ENCODE assay signal across 8 cellular contexts in genomic region chr1:36160388-36160948, GRCh38. TPM values are rescaled to one million over a fixed set of nuclear protein-coding genes. Genes with fewer than 3 reads are reported as not detected.
A peak's percentile ranks its signal among the peaks of the same experiment; 100 is the strongest.
DNase-seq lines count a peak whose midpoint lies in the region; ATAC-seq, FAIRE-seq and TF ChIP-seq lines count a peak whose summit lies in the region.

No MANE protein-coding gene starts in this region.

- no peak for FAIRE-seq in bronchial epithelial cell (lab: Jason Lieb, UNC)

- no peaks in the 10 kb centered on the region for H3K27me3 ChIP-seq in bronchial epithelial cell (ENCODE audit: control insufficient read depth, insufficient read depth, low read length)
- no peaks in the 10 kb centered on the region for H3K27me3 ChIP-seq in muscle layer of duodenum (ENCODE audit: low read depth, low read length)
- H3K27me3 ChIP-seq in BE2C, result no peaks in the 10 kb centered on the region

- H3K9me3 ChIP-seq in muscle layer of duodenum (ENCODE audit: control insufficient read depth in 1 of 2, low read length in 2 of 2) (no peaks in the 10 kb centered on the region), BE2C (no peaks in the 10 kb centered on the region)

- ATAC-seq in HG02678 (IDR thresholded peaks at IDR 0.05; ENCODE audit: unreplicated experiment), result no peak
- ATAC-seq in HG03520 (IDR thresholded peaks at IDR 0.05; ENCODE audit: unreplicated experiment), result no peak

- no peak for TF ChIP-seq CTCF in bronchial epithelial cell (IDR thresholded peaks at IDR 0.05; ENCODE audit: insufficient read depth, low read length, severe bottlenecking)
- TF ChIP-seq CTCF in BE2C (IDR thresholded peaks at IDR 0.05; ENCODE audit: low read depth, low read length), result no peak

- peak; percentile 13 for DNase-seq in stimulated activated CD4-positive, alpha-beta T cell treated with anti-CD3 and anti-CD28 coated beads, Interleukin-15, amount 100 ng/mL, for 24 hours
- DNase-seq in stimulated activated CD4-positive, alpha-beta T cell treated with anti-CD3 and anti-CD28 coated beads, Interleukin-4, amount 100 ng/mL, for 1 hour, result no peak
- DNase-seq in bronchial epithelial cell (ENCODE audit: low read depth), result no peak
- DNase-seq in foreskin melanocyte, result no peak
- no peak for DNase-seq in BE2C

- H3K27ac ChIP-seq in muscle layer of duodenum (ENCODE audit: low read length), result peak overlapping the region; percentile 93

- H3K4me3 ChIP-seq in bronchial epithelial cell (ENCODE audit: low read depth, low read length), result peak overlapping the region; percentile 5
- H3K4me3 ChIP-seq in muscle layer of duodenum (ENCODE audit: low read depth in 1 of 2, low read length in 2 of 2), result peak overlapping the region; percentile 51 to 69
- H3K4me3 ChIP-seq in BE2C (ENCODE audit: low read depth, low read length), result no peak overlapping the region; the same call in 1 of the 2 replicates

- H3K4me1 ChIP-seq in muscle layer of duodenum (ENCODE audit: control insufficient read depth in 1 of 2, insufficient read depth in 2 of 2, low read length in 2 of 2), result peaks cover 41 to 65% of the 10 kb centered on the region in 2 donors
- no peaks in the 10 kb centered on the region for H3K4me1 ChIP-seq in BE2C

- H3K36me3 ChIP-seq in bronchial epithelial cell (ENCODE audit: control insufficient read depth, insufficient read depth, low read length) (peaks cover 3% of the 10 kb centered on the region), muscle layer of duodenum (ENCODE audit: control insufficient read depth in 1 of 2, insufficient read depth in 2 of 2, low read length in 2 of 2) (peaks cover 0 to 4% of the 10 kb centered on the region in 2 donors), BE2C (peaks cover 3% of the 10 kb centered on the region; the same call in 1 of the 2 replicates)

RNA-seq across cellular contexts. Expression of gene MAP7D1, which starts 4.5 kb away (rescaled TPM):
- total RNA-seq in bronchial epithelial cell, result 54.5 and 75.1 TPM in 2 replicates
- 125 TPM for polyA plus RNA-seq in BE2C (2012; ENCODE audit: insufficient read depth, insufficient read length, low read depth)

RNA-seq across cellular contexts. Expression of gene TRAPPC3, which starts 11.2 kb away (rescaled TPM):
- total RNA-seq in bronchial epithelial cell, result 86.8 and 105 TPM in 2 replicates
- polyA plus RNA-seq in BE2C (2012; ENCODE audit: insufficient read depth, insufficient read length, low read depth), result 102 TPM

RNA-seq across cellular contexts. Expression of gene COL8A2, which starts 35.4 kb away (rescaled TPM):
- 1.6 and 3.3 TPM in 2 replicates for total RNA-seq in bronchial epithelial cell
- 0.12 TPM for polyA plus RNA-seq in BE2C (2012; ENCODE audit: insufficient read depth, insufficient read length, low read depth)
